Comparison of ENCODE assay signal across 13 cellular contexts in genomic region chr2:223647258-223647952, GRCh38. TPM values are rescaled to one million over a fixed set of nuclear protein-coding genes. Genes with fewer than 3 reads are reported as not detected.
A peak's percentile ranks its signal among the peaks of the same experiment; 100 is the strongest.
DNase-seq lines count a peak whose midpoint lies in the region; ATAC-seq and TF ChIP-seq lines count a peak whose summit lies in the region.
"Had no signal": no experiment of that assay in that cellular context is flagged by ENCODE, and none has a peak within 500 bp of the region (broad histone marks: within the 10 kb centered on the region; RNA-seq: fewer than 3 reads in every experiment).

No MANE protein-coding gene starts in this region.

- H3K27ac Mint-ChIP-seq in endothelial cell (ENCODE audit: unreplicated experiment), result peak overlapping the region; percentile 64
- H3K27ac Mint-ChIP-seq: memory B cell; stimulated activated effector memory CD8-positive, alpha-beta T cell treated with anti-CD3 and anti-CD28 coated beads, Interleukin-12 subunit alpha, Interleukin-12 subunit beta, amount 100 ng/mL, for 72 hours had no signal

- no peaks in the 10 kb centered on the region for H3K27me3 ChIP-seq in breast epithelium

- H3K4me1 ChIP-seq in breast epithelium, result no peaks in the 10 kb centered on the region

- H3K4me3 Mint-ChIP-seq in endothelial cell (ENCODE audit: unreplicated experiment), result no peak overlapping the region
- H3K4me3 Mint-ChIP-seq: memory B cell; stimulated activated effector memory CD8-positive, alpha-beta T cell treated with anti-CD3 and anti-CD28 coated beads, Interleukin-12 subunit alpha, Interleukin-12 subunit beta, amount 100 ng/mL, for 72 hours had no signal

- H3K4me3 ChIP-seq in breast epithelium, result no peak overlapping the region
- H3K4me3 ChIP-seq: skin epidermis had no signal

- TF ChIP-seq POLR2A in breast epithelium (IDR thresholded peaks at IDR 0.05), result no peak

- DNase-seq in endothelial cell (ENCODE audit: low spot score), result no peak
- no peak for DNase-seq in SKM-1 treated with dmso at 0.1 percent for 144 hours (lab: John Stamatoyannopoulos, UW; ENCODE audit: unreplicated experiment)
- no peak for DNase-seq in AG08395 (ENCODE audit: low spot score)
- DNase-seq in breast epithelium (ENCODE audit: low spot score in 2 of 2), result no peak
- DNase-seq in SKM-1 (lab: John Stamatoyannopoulos, UW; ENCODE audit: unreplicated experiment), result no peak
- DNase-seq: NCI-H2107, SIG-M5 had no signal

- H3K36me3 Mint-ChIP-seq in endothelial cell (ENCODE audit: low read depth, unreplicated experiment), result no peaks in the 10 kb centered on the region
- H3K36me3 Mint-ChIP-seq: stimulated activated effector memory CD8-positive, alpha-beta T cell treated with anti-CD3 and anti-CD28 coated beads, Interleukin-12 subunit alpha, Interleukin-12 subunit beta, amount 100 ng/mL, for 72 hours had no signal

- peaks cover 6% of the 10 kb centered on the region for H3K27me3 Mint-ChIP-seq in endothelial cell (ENCODE audit: unreplicated experiment)

- no peaks in the 10 kb centered on the region for H3K36me3 ChIP-seq in breast epithelium

- H3K9me3 ChIP-seq in breast epithelium, result no peaks in the 10 kb centered on the region

- ATAC-seq in GM18867 (IDR thresholded peaks at IDR 0.05; ENCODE audit: unreplicated experiment), result peak; percentile 96
- ATAC-seq in GM21723 (IDR thresholded peaks at IDR 0.05; ENCODE audit: unreplicated experiment), result peak; percentile 91
- ATAC-seq in HG03196 (IDR thresholded peaks at IDR 0.05; ENCODE audit: unreplicated experiment), result peak; percentile 95
- ATAC-seq: stimulated activated effector memory CD8-positive, alpha-beta T cell treated with anti-CD3 and anti-CD28 coated beads, Interleukin-12 subunit alpha, Interleukin-12 subunit beta, amount 100 ng/mL, for 72 hours had no signal

- peaks cover 41% of the 10 kb centered on the region for H3K4me1 Mint-ChIP-seq in endothelial cell (ENCODE audit: unreplicated experiment)
- H3K4me1 Mint-ChIP-seq: memory B cell; stimulated activated effector memory CD8-positive, alpha-beta T cell treated with anti-CD3 and anti-CD28 coated beads, Interleukin-12 subunit alpha, Interleukin-12 subunit beta, amount 100 ng/mL, for 72 hours had no signal

- TF ChIP-seq CTCF in endothelial cell (IDR thresholded peaks at IDR 0.05; ENCODE audit: unreplicated experiment) (no peak), breast epithelium (IDR thresholded peaks at IDR 0.05) (no peak)

- H3K9me3 Mint-ChIP-seq in endothelial cell (ENCODE audit: unreplicated experiment), result no peaks in the 10 kb centered on the region
- H3K9me3 Mint-ChIP-seq: memory B cell; stimulated activated effector memory CD8-positive, alpha-beta T cell treated with anti-CD3 and anti-CD28 coated beads, Interleukin-12 subunit alpha, Interleukin-12 subunit beta, amount 100 ng/mL, for 72 hours had no signal

- H3K27ac ChIP-seq in breast epithelium, result no peak overlapping the region
- H3K27ac ChIP-seq: skin epidermis had no signal

- intact Hi-C loops in breast epithelium (cut with DNase I; ENCODE audit: low total_unique reads), result no loop called here

RNA-seq across cellular contexts. Expression of gene SCG2, which starts 45.2 kb away (rescaled TPM):
- total RNA-seq in endothelial cell (ENCODE audit: unreplicated experiment) (0.23 TPM), breast epithelium (under 1 TPM in 2 of 3 donors, not detected in 1; 0.32 to 0.66 TPM)
